In genomic region chr10:102450374-102451104, GRCh38 we compare ENCODE assay signal across 8 cellular contexts. TPM values are rescaled to one million over a fixed set of nuclear protein-coding genes. Genes with fewer than 3 reads are reported as not detected.
DNase-seq lines count a peak whose midpoint lies in the region; ATAC-seq, FAIRE-seq and TF ChIP-seq lines count a peak whose summit lies in the region.

No MANE protein-coding gene starts in this region.

- FAIRE-seq in endothelial cell of umbilical vein (lab: Jason Lieb, UNC) = peak; percentile 71

- peak; percentile 79 for TF ChIP-seq POLR2A in endothelial cell of umbilical vein (IDR thresholded peaks at IDR 0.05; ENCODE audit: low read depth, low read length)

- no peaks in the 10 kb centered on the region for H3K9me1 ChIP-seq in endothelial cell of umbilical vein (replicated peaks; ENCODE audit: control insufficient read depth, extremely low read depth, insufficient read depth, low read length)

- peak; percentile 95 for DNase-seq in COLO668 (lab: John Stamatoyannopoulos, UW; ENCODE audit: unreplicated experiment)
- peak; percentile 82 to 90 for DNase-seq in HL-60 (ENCODE audit: low read depth in 1 of 2, low spot score in 1 of 2)
- DNase-seq in NOMO-1 treated with dmso at 0.1 percent for 144 hours (lab: John Stamatoyannopoulos, UW; ENCODE audit: unreplicated experiment) = peak; percentile 81
- peak; percentile 44 for DNase-seq in activated CD8-positive, alpha-beta memory T cell treated with anti-CD3 and anti-CD28 coated beads, Interleukin-2, amount 50 U/mL, for 24 hours (ENCODE audit: extremely low read depth)
- DNase-seq in endothelial cell of umbilical vein (ENCODE audit: low read depth, low spot score) = peak; percentile 70
- DNase-seq in middle frontal gyrus (ENCODE audit: extremely low spot score, low spot score) = peak; percentile 85
- DNase-seq in stimulated activated CD8-positive, alpha-beta memory T cell treated with anti-CD3 and anti-CD28 coated beads, Interleukin-2, amount 100 ng/mL, for 1 hour (ENCODE audit: low read depth in 2 of 2) = peak; percentile 75 to 80

- peak; percentile 88 for ATAC-seq in GM19467 (IDR thresholded peaks at IDR 0.05; ENCODE audit: unreplicated experiment)

- H3K4me1 ChIP-seq in endothelial cell of umbilical vein (ENCODE audit: control insufficient read depth, extremely low read depth, insufficient read depth, low read length) = peaks cover 3% of the 10 kb centered on the region

- POLR2A ChIA-PET in endothelial cell of umbilical vein (lab: Charles Lee) = no interaction called here

- peak overlapping the region; percentile 98 for H2AFZ ChIP-seq in endothelial cell of umbilical vein (ENCODE audit: low read depth, low read length)

- peak overlapping the region; percentile 97 for H3K4me2 ChIP-seq in endothelial cell of umbilical vein (ENCODE audit: insufficient read depth, low read length)

- intact Hi-C loops in endothelial cell of umbilical vein (cut with micrococcal nuclease) = loop anchor here (1.0 kb wide), 1 partner anchor 29 kb away; no protein-coding TSS in a partner anchor

- no peak for TF ChIP-seq CTCF in HL-60 (IDR thresholded peaks at IDR 0.05; ENCODE audit: insufficient read depth, low read length)
- TF ChIP-seq CTCF in endothelial cell of umbilical vein (IDR thresholded peaks at IDR 0.05; ENCODE audit: extremely low read depth in 1 of 2, insufficient read depth in 1 of 2, low read depth in 1 of 2, low read length in 2 of 2) = no peak

- dilution Hi-C loops in endothelial cell of umbilical vein (cut with MboI; ENCODE audit: extremely low pct_ligation_motif_present, low sequenced_read_pairs) = no loop called here

- no peaks in the 10 kb centered on the region for H4K20me1 ChIP-seq in endothelial cell of umbilical vein (replicated peaks; ENCODE audit: control insufficient read depth, extremely low read depth, insufficient read depth, low read length)

- H3K4me3 ChIP-seq in HL-60 (replicated peaks; ENCODE audit: insufficient read depth, low read length) (peak overlapping the region; percentile 76), endothelial cell of umbilical vein (replicated peaks in 1 of 3; ENCODE audit: insufficient read depth in 1 of 3, low read depth in 1 of 3, low read length in 3 of 3) (peak overlapping the region; percentile 61 to 81 (median 69))

- no peaks in the 10 kb centered on the region for H3K27me3 ChIP-seq in HL-60 (ENCODE audit: insufficient read depth, poor library complexity, severe bottlenecking)
- H3K27me3 ChIP-seq in endothelial cell of umbilical vein (ENCODE audit: control insufficient read depth in 2 of 2, insufficient read depth in 2 of 2, low read length in 2 of 2) = no peaks in the 10 kb centered on the region

- no peaks in the 10 kb centered on the region for H3K36me3 ChIP-seq in endothelial cell of umbilical vein (ENCODE audit: control insufficient read depth in 2 of 2, extremely low read depth in 1 of 2, insufficient read depth in 2 of 2, low read length in 2 of 2)

- peak overlapping the region; percentile 64 for H3K9ac ChIP-seq in endothelial cell of umbilical vein (replicated peaks; ENCODE audit: extremely low read depth, insufficient read depth, low read length)

- BruUV-seq in endothelial cell of umbilical vein (replicated peaks; lab: Mats Ljungman, UMichigan) = no TSS peak

- H3K9me3 ChIP-seq in endothelial cell of umbilical vein (replicated peaks; ENCODE audit: control insufficient read depth, insufficient read depth, low read length) = no peaks in the 10 kb centered on the region

- H3K79me2 ChIP-seq in endothelial cell of umbilical vein (ENCODE audit: control insufficient read depth, insufficient read depth, low read length) = no peaks in the 10 kb centered on the region

- H3K27ac ChIP-seq in HL-60 (replicated peaks) (peak overlapping the region; percentile 79), endothelial cell of umbilical vein (ENCODE audit: insufficient read depth, low read depth, low read length) (no peak overlapping the region)

- CTCF ChIA-PET in endothelial cell of umbilical vein (lab: Charles Lee) = interaction anchor here (0.7 to 2.9 kb wide), 7 partner anchors 11 to 281 kb away, joined by 3 to 17 read pairs (median 5); partner anchors contain the start of gene CUEDC2

TF ChIP-seq in endothelial cell of umbilical vein, 7 proteins besides CTCF, POLR2A, EP300 and RAD21:
- TF ChIP-seq JUN (IDR thresholded peaks at IDR 0.05; ENCODE audit: borderline replicate concordance, insufficient read depth, insufficient read length, low read depth) (no peak), FOS (IDR thresholded peaks at IDR 0.05; ENCODE audit: borderline replicate concordance, insufficient read depth, low read length) (no peak), EZH2 (IDR thresholded peaks at IDR 0.05; ENCODE audit: borderline replicate concordance, low read depth, low read length, severe bottlenecking) (no peak), GATA2 (IDR thresholded peaks at IDR 0.05; ENCODE audit: insufficient read depth, insufficient read length, low read depth, low read length) (no peak), MYC (IDR thresholded peaks at IDR 0.05; ENCODE audit: low read depth, low read length) (peak; percentile 13), POLR2AphosphoS5 (IDR thresholded peaks at IDR 0.05; ENCODE audit: insufficient read depth, low read depth, low read length) (peak; percentile 93)
- TF ChIP-seq, protein P1, sequence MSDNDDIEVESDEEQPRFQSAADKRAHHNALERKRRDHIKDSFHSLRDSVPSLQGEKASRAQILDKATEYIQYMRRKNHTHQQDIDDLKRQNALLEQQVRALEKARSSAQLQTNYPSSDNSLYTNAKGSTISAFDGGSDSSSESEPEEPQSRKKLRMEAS (IDR thresholded peaks at IDR 0.05; ENCODE audit: insufficient read depth, insufficient read length) = peak; percentile 38
TF ChIP-seq in endothelial cell of umbilical vein: peak in this region for 3.

RNA-seq across cellular contexts. Expression of gene C10orf95, which starts 0.8 kb away (rescaled TPM):
- not detected in 2 replicates for total RNA-seq in endothelial cell of umbilical vein
- polyA plus RNA-seq in endothelial cell of umbilical vein = 0.08 TPM in 1 of 2 replicates, not detected in the other
- polyA plus RNA-seq in endothelial cell of umbilical vein (2011; cell fraction: cytosol; rRNA removed) = 0.04 TPM in 1 of 2 replicates, not detected in the other
- not detected in 2 replicates for polyA plus RNA-seq in endothelial cell of umbilical vein (2011; cell fraction: nucleus; rRNA removed)
- not detected in 2 replicates for polyA plus RNA-seq in endothelial cell of umbilical vein (2012)
- polyA minus RNA-seq in endothelial cell of umbilical vein = not detected in 2 replicates
- polyA minus RNA-seq in endothelial cell of umbilical vein (2011; cell fraction: cytosol; rRNA and poly(A)+ RNA removed) = not detected
- polyA minus RNA-seq in endothelial cell of umbilical vein (2011; cell fraction: nucleus; rRNA and poly(A)+ RNA removed) = not detected in 2 replicates

RNA-seq across cellular contexts. Expression of gene CUEDC2, which starts 18.2 kb away (rescaled TPM):
- 61.5 and 62.6 TPM in 2 replicates for total RNA-seq in endothelial cell of umbilical vein
- 82.3 and 96.7 TPM in 2 replicates for polyA plus RNA-seq in endothelial cell of umbilical vein
- polyA plus RNA-seq in endothelial cell of umbilical vein (2011; cell fraction: cytosol; rRNA removed) = 79.5 and 108 TPM in 2 replicates
- polyA plus RNA-seq in endothelial cell of umbilical vein (2011; cell fraction: nucleus; rRNA removed) = 119 and 127 TPM in 2 replicates
- 56.6 and 83.3 TPM in 2 replicates for polyA plus RNA-seq in endothelial cell of umbilical vein (2012)
- polyA minus RNA-seq in endothelial cell of umbilical vein = 26.5 and 27.4 TPM in 2 replicates
- polyA minus RNA-seq in endothelial cell of umbilical vein (2011; cell fraction: cytosol; rRNA and poly(A)+ RNA removed) = 32.0 TPM
- 7.5 and 12.2 TPM in 2 replicates for polyA minus RNA-seq in endothelial cell of umbilical vein (2011; cell fraction: nucleus; rRNA and poly(A)+ RNA removed)

RNA-seq across cellular contexts. Expression of gene FBXL15, which starts 29.9 kb away (rescaled TPM):
- 9.9 and 10.7 TPM in 2 replicates for total RNA-seq in endothelial cell of umbilical vein
- polyA plus RNA-seq in endothelial cell of umbilical vein = 15.3 and 21.6 TPM in 2 replicates
- 5.9 and 10.1 TPM in 2 replicates for polyA plus RNA-seq in endothelial cell of umbilical vein (2011; cell fraction: cytosol; rRNA removed)
- 11.6 and 11.7 TPM in 2 replicates for polyA plus RNA-seq in endothelial cell of umbilical vein (2011; cell fraction: nucleus; rRNA removed)
- polyA plus RNA-seq in endothelial cell of umbilical vein (2012) = 4.3 and 6.2 TPM in 2 replicates
- polyA minus RNA-seq in endothelial cell of umbilical vein = 1.4 and 2.0 TPM in 2 replicates
- polyA minus RNA-seq in endothelial cell of umbilical vein (2011; cell fraction: cytosol; rRNA and poly(A)+ RNA removed) = 8.5 TPM
- polyA minus RNA-seq in endothelial cell of umbilical vein (2011; cell fraction: nucleus; rRNA and poly(A)+ RNA removed) = 1.5 and 1.8 TPM in 2 replicates

RNA-seq across cellular contexts. Expression of gene PSD, which starts 32.0 kb away (rescaled TPM):
- 0.18 and 0.40 TPM in 2 replicates for total RNA-seq in endothelial cell of umbilical vein
- 0.08 and 0.10 TPM in 2 replicates for polyA plus RNA-seq in endothelial cell of umbilical vein
- 0.07 TPM in 1 of 2 replicates, not detected in the other for polyA plus RNA-seq in endothelial cell of umbilical vein (2011; cell fraction: cytosol; rRNA removed)
- 0.24 and 0.29 TPM in 2 replicates for polyA plus RNA-seq in endothelial cell of umbilical vein (2011; cell fraction: nucleus; rRNA removed)
- 0.86 and 2.6 TPM in 2 replicates for polyA plus RNA-seq in endothelial cell of umbilical vein (2012)
- not detected in 2 replicates for polyA minus RNA-seq in endothelial cell of umbilical vein
- not detected for polyA minus RNA-seq in endothelial cell of umbilical vein (2011; cell fraction: cytosol; rRNA and poly(A)+ RNA removed)
- polyA minus RNA-seq in endothelial cell of umbilical vein (2011; cell fraction: nucleus; rRNA and poly(A)+ RNA removed) = 0.29 TPM in 1 of 2 replicates, not detected in the other

RNA-seq across cellular contexts. Expression of gene ACTR1A, which starts 52.0 kb away (rescaled TPM):
- 151 and 155 TPM in 2 replicates for total RNA-seq in endothelial cell of umbilical vein
- polyA plus RNA-seq in endothelial cell of umbilical vein = 164 and 169 TPM in 2 replicates
- polyA plus RNA-seq in endothelial cell of umbilical vein (2011; cell fraction: cytosol; rRNA removed) = 198 and 204 TPM in 2 replicates
- 146 and 172 TPM in 2 replicates for polyA plus RNA-seq in endothelial cell of umbilical vein (2011; cell fraction: nucleus; rRNA removed)
- polyA plus RNA-seq in endothelial cell of umbilical vein (2012) = 155 and 165 TPM in 2 replicates
- polyA minus RNA-seq in endothelial cell of umbilical vein = 272 and 299 TPM in 2 replicates
- 80.0 TPM for polyA minus RNA-seq in endothelial cell of umbilical vein (2011; cell fraction: cytosol; rRNA and poly(A)+ RNA removed)
- 86.0 and 88.9 TPM in 2 replicates for polyA minus RNA-seq in endothelial cell of umbilical vein (2011; cell fraction: nucleus; rRNA and poly(A)+ RNA removed)

Comparison
In these comparisons a context has a peak if more than half of its experiments do, and no peak if none do; other contexts are left out.
1. DNase-seq: peak in every context shown above with its lines; median percentile 95 in COLO668; 86 in HL-60; 85 in middle frontal gyrus; 81 in NOMO-1 treated with dmso at 0.1 percent for 144 hours; 78 in stimulated activated CD8-positive, alpha-beta memory T cell treated with anti-CD3 and anti-CD28 coated beads, Interleukin-2, amount 100 ng/mL, for 1 hour; 70 in endothelial cell of umbilical vein; 44 in activated CD8-positive, alpha-beta memory T cell treated with anti-CD3 and anti-CD28 coated beads, Interleukin-2, amount 50 U/mL, for 24 hours.